In the genomic region with DNA sequence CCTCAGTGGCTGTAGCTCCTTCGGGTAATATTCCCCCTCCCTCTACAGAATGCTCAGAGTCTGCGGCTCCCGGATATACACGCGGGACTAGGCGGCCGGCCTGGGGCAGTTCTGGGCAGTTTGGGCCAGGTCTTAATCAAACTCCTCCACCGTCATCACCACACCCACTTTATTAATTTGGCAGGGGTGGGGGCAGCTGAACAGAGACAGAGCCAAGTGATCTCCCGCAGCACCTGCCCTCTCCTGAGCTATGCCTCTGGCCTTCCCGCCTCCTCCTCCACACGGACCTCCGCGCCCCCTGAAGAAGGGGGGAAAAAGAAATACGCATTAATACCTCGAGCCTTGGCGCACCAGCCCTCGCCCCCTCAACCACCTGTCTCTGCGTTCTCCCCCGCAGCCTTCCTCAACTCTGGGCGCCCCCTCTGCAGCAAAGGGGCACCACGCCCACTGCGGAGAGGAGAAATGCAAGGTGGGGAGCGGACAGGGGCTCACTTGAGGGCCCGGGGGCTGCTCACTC, we compare ENCODE assay signal across 1 cellular context.
TF ChIP-seq lines count a peak whose summit lies in the region.

No MANE protein-coding gene starts in this region.

TF ChIP-seq in HepG2, 621 proteins besides CTCF, POLR2A, EP300 and RAD21:
- no peak for TF ChIP-seq HOXA3 (CRISPR knock-in tag; IDR thresholded peaks at IDR 0.05)
- TF ChIP-seq ATF1 (CRISPR knock-in tag; IDR thresholded peaks at IDR 0.05): no peak
- TF ChIP-seq SAP130 (CRISPR knock-in tag; IDR thresholded peaks at IDR 0.05; ENCODE audit: low read depth): no peak
- TF ChIP-seq TGIF2 (CRISPR knock-in tag; IDR thresholded peaks at IDR 0.05): no peak
- peak; percentile 27 for TF ChIP-seq AGO2 (optimal IDR thresholded peaks at IDR 0.05; ENCODE audit: low read depth, low read length)
- TF ChIP-seq CBFB (CRISPR knock-in tag; IDR thresholded peaks at IDR 0.05): 0 out of 2 replicates have a peak, but pooled peaks have one; percentile 2
- no peak for TF ChIP-seq ZNF292 (CRISPR knock-in tag; IDR thresholded peaks at IDR 0.05; ENCODE audit: borderline replicate concordance, low read depth)
- TF ChIP-seq ZBTB38 (CRISPR knock-in tag; IDR thresholded peaks at IDR 0.05): 0 out of 2 replicates have a peak, but pooled peaks have one; percentile 52
- no peak for TF ChIP-seq ZNF136 (CRISPR knock-in tag; IDR thresholded peaks at IDR 0.05; ENCODE audit: low read depth)
